14 cellular contexts compared by ENCODE assay signal in genomic region chr10:21797537-21797936, GRCh38.
"Had no signal": no experiment of that assay in that cellular context is flagged by ENCODE, and none has a peak within 500 bp of the region (broad histone marks: within the 10 kb centered on the region; RNA-seq: fewer than 3 reads in every experiment).

No MANE protein-coding gene starts in this region.

- H3K27ac ChIP-seq: brain microvascular endothelial cell, lower lobe of right lung, tibial nerve, vagina had no signal

- H3K27me3 Mint-ChIP-seq: progenitor cell of endocrine pancreas had no signal

- H3K27me3 ChIP-seq: brain microvascular endothelial cell, tibial nerve, vagina had no signal

- ATAC-seq: esophagus mucosa, lower lobe of right lung, right cardiac atrium had no signal

- DNase-seq: activated T-cell treated with anti-CD3 and anti-CD28 coated beads, Interleukin-2, amount 50 U/mL, for 48 hours; amygdala; brain microvascular endothelial cell; hippocampal formation; kidney glomerular epithelial cell; lower lobe of right lung; midbrain; occipital lobe; right cardiac atrium; SK-N-SH had no signal

- H3K27ac Mint-ChIP-seq: progenitor cell of endocrine pancreas had no signal

- H3K9me3 ChIP-seq: lower lobe of right lung, SK-N-SH, vagina had no signal
